ENCODE assay signal across 25 cellular contexts in genomic region chr15:72690938-72691337, GRCh38. TPM values are rescaled to one million over a fixed set of nuclear protein-coding genes. Genes with fewer than 3 reads are reported as not detected.
DNase-seq lines count a peak whose midpoint lies in the region; ATAC-seq, FAIRE-seq and TF ChIP-seq lines count a peak whose summit lies in the region.
"Had no signal": no experiment of that assay in that cellular context is flagged by ENCODE, and none has a peak within 500 bp of the region (broad histone marks: within the 10 kb centered on the region; RNA-seq: fewer than 3 reads in every experiment).

No MANE protein-coding gene starts in this region.

- ATAC-seq in GM12878 (no peak), GM21423 (IDR thresholded peaks at IDR 0.05; ENCODE audit: unreplicated experiment) (no peak), left lobe of liver (no peak)
- ATAC-seq: HCT116, K562 had no signal

- H4K20me1 ChIP-seq in DOHH2 (ENCODE audit: control insufficient read depth, insufficient read depth, low read depth, low read length): no peaks in the 10 kb centered on the region
- no peaks in the 10 kb centered on the region for H4K20me1 ChIP-seq in Karpas-422 (ENCODE audit: insufficient read depth, low read depth, low read length)
- H4K20me1 ChIP-seq in OCI-LY1 (ENCODE audit: insufficient read depth, low read length): no peaks in the 10 kb centered on the region
- no peaks in the 10 kb centered on the region for H4K20me1 ChIP-seq in GM12878 (ENCODE audit: control insufficient read depth, insufficient read depth)

- H2AFZ ChIP-seq in Karpas-422 (ENCODE audit: low read length): no peak overlapping the region
- H2AFZ ChIP-seq in OCI-LY1 (ENCODE audit: low read length): no peak overlapping the region
- no peak overlapping the region for H2AFZ ChIP-seq in GM12878 (ENCODE audit: control insufficient read depth, low read depth, low read length)
- H2AFZ ChIP-seq: GM23248 had no signal

- 30% methylated on average over 5 of the region's 5 CpGs for WGBS in GM12878 (ENCODE audit: insufficient coverage, insufficient replicate concordance, low lambda C conversion rate, missing lambda C conversion rate)

- H3K9me2 ChIP-seq in DOHH2 (replicated peaks; ENCODE audit: control insufficient read depth, low read length): no peaks in the 10 kb centered on the region
- H3K9me2 ChIP-seq in Karpas-422 (replicated peaks; ENCODE audit: insufficient read depth, low read length): no peaks in the 10 kb centered on the region
- H3K9me2 ChIP-seq in OCI-LY1 (ENCODE audit: low read depth, low read length): no peaks in the 10 kb centered on the region

- no TSS peak for BruUV-seq in GM12878 (replicated peaks; lab: Mats Ljungman, UMichigan)

- in situ Hi-C loops in GM12878 (cut with MboI): no loop called here

- no peak for FAIRE-seq in GM12878 (lab: Jason Lieb, UNC)
- FAIRE-seq: A204.1, D721Med, HTR-8/SVneo, K562 had no signal

- POLR2A ChIA-PET in GM12878 (lab: Charles Lee) (no interaction called here), GM10248 (lab: Yijun Ruan, JAX) (no interaction called here)

- H3K27me3 ChIP-seq in DOHH2 (ENCODE audit: control insufficient read depth, low read length): no peaks in the 10 kb centered on the region
- no peaks in the 10 kb centered on the region for H3K27me3 ChIP-seq in Karpas-422 (ENCODE audit: low read length)
- no peaks in the 10 kb centered on the region for H3K27me3 ChIP-seq in OCI-LY1 (ENCODE audit: insufficient read depth, low read length)
- no peaks in the 10 kb centered on the region for H3K27me3 ChIP-seq in GM12878 (replicated peaks in 1 of 2; ENCODE audit: control insufficient read depth in 2 of 2, insufficient read depth in 2 of 2, low read length in 1 of 2)
- H3K27me3 ChIP-seq: BE2C had no signal

- H3K4me2 ChIP-seq in DOHH2 (ENCODE audit: low read length) (peak overlapping the region; percentile 42), Karpas-422 (ENCODE audit: low read depth, low read length, poor library complexity, severe bottlenecking) (peak overlapping the region; percentile 60), OCI-LY1 (ENCODE audit: low read length) (peak overlapping the region; percentile 42), GM12878 (ENCODE audit: control insufficient read depth, insufficient read depth) (no peak overlapping the region)

- peaks cover 5% of the 10 kb centered on the region for H3K79me2 ChIP-seq in DOHH2 (ENCODE audit: control insufficient read depth, low read length)
- peaks cover 16% of the 10 kb centered on the region for H3K79me2 ChIP-seq in Karpas-422 (ENCODE audit: low read length)
- H3K79me2 ChIP-seq in OCI-LY1 (ENCODE audit: insufficient read depth, low read length): no peaks in the 10 kb centered on the region
- no peaks in the 10 kb centered on the region for H3K79me2 ChIP-seq in GM12878 (ENCODE audit: control insufficient read depth, insufficient read depth, low read length)

- TF ChIP-seq CTCF in DOHH2 (IDR thresholded peaks at IDR 0.05; ENCODE audit: low read depth, low read length, poor library complexity, severe bottlenecking): no peak
- no peak for TF ChIP-seq CTCF in OCI-LY1 (IDR thresholded peaks at IDR 0.05; ENCODE audit: low read length)
- TF ChIP-seq CTCF in GM12878 (IDR thresholded peaks at IDR 0.05 in 2 of 3, conservative IDR thresholded peaks at IDR 0.05 in 1 of 3; ENCODE audit: control insufficient read depth in 2 of 3, extremely low read depth in 1 of 3, insufficient read depth in 1 of 3, low read depth in 3 of 3, low read length in 3 of 3): no peak
- TF ChIP-seq CTCF in GM10248 (IDR thresholded peaks at IDR 0.05; ENCODE audit: control extremely low read depth, extremely low read depth, low read depth, missing control alignments): no peak

- peaks cover 21% of the 10 kb centered on the region for H3K4me1 ChIP-seq in DOHH2 (ENCODE audit: control insufficient read depth, low read length)
- peaks cover 18% of the 10 kb centered on the region for H3K4me1 ChIP-seq in Karpas-422 (ENCODE audit: low read length)
- H3K4me1 ChIP-seq in OCI-LY1 (ENCODE audit: insufficient read depth, low read length, severe bottlenecking): peaks cover 47% of the 10 kb centered on the region
- H3K4me1 ChIP-seq in GM12878 (ENCODE audit: control insufficient read depth, insufficient read depth, low read length): no peaks in the 10 kb centered on the region
- H3K4me1 ChIP-seq: BE2C, Caco-2 had no signal

- no peak for TF ChIP-seq POLR2A in GM12878 (IDR thresholded peaks at IDR 0.05; ENCODE audit: low read depth, low read length)

- H3K36me3 ChIP-seq in DOHH2 (ENCODE audit: control insufficient read depth, low read length) (no peaks in the 10 kb centered on the region), Karpas-422 (ENCODE audit: insufficient read depth, low read length) (no peaks in the 10 kb centered on the region), OCI-LY1 (ENCODE audit: insufficient read depth, low read length) (no peaks in the 10 kb centered on the region; the same call in 1 of the 2 replicates), GM12878 (ENCODE audit: control insufficient read depth in 2 of 2, insufficient read depth in 2 of 2, low read length in 1 of 2) (no peaks in the 10 kb centered on the region)
- H3K36me3 ChIP-seq: BE2C had no signal

- no peaks in the 10 kb centered on the region; the same call in 1 of the 2 replicates for H3K9me3 ChIP-seq in DOHH2 (ENCODE audit: control insufficient read depth, insufficient read depth, low read length)
- H3K9me3 ChIP-seq in Karpas-422 (ENCODE audit: low read length): no peaks in the 10 kb centered on the region
- H3K9me3 ChIP-seq in OCI-LY1 (ENCODE audit: low read length): no peaks in the 10 kb centered on the region
- H3K9me3 ChIP-seq in GM12878 (replicated peaks; ENCODE audit: control insufficient read depth, insufficient read depth, low read length): no peaks in the 10 kb centered on the region
- H3K9me3 ChIP-seq: BE2C, Caco-2 had no signal

- no peak for DNase-seq in Karpas-422
- DNase-seq in GM12878 (ENCODE audit: low read depth, low spot score): no peak
- no peak for DNase-seq in left lobe of liver (ENCODE audit: low spot score)
- no peak for DNase-seq in HT-29 (ENCODE audit: low spot score)
- no peak for DNase-seq in GM10248 (ENCODE audit: extremely low spot score)
- DNase-seq: ACHN; BE2C; Caco-2; CD4-positive, alpha-beta T cell; EL; GM23248; H7; HFFc6; IMR-90 had no signal

- H3F3A ChIP-seq in DOHH2 (ENCODE audit: control insufficient read depth, insufficient read depth): peaks cover 7% of the 10 kb centered on the region
- peaks cover 5% of the 10 kb centered on the region; the same call in 1 of the 2 replicates for H3F3A ChIP-seq in OCI-LY1 (ENCODE audit: insufficient read depth, low read length)

- H3K27ac ChIP-seq in DOHH2 (ENCODE audit: low read depth, low read length) (no peak overlapping the region), Karpas-422 (ENCODE audit: low read length) (peak overlapping the region; percentile 33), OCI-LY1 (ENCODE audit: low read depth, low read length, poor library complexity, severe bottlenecking) (peak overlapping the region; percentile 82), GM12878 (ENCODE audit: control insufficient read depth, insufficient read depth) (no peak overlapping the region)
- H3K27ac ChIP-seq: C4-2B, GM23248, HL-60 had no signal

- H3K9ac ChIP-seq in Karpas-422 (ENCODE audit: low read length): no peak overlapping the region
- H3K9ac ChIP-seq in OCI-LY1 (ENCODE audit: low read length): no peak overlapping the region; the same call in 1 of the 2 replicates
- H3K9ac ChIP-seq in GM12878 (ENCODE audit: control insufficient read depth, insufficient read depth, low read length): no peak overlapping the region
- H3K9ac ChIP-seq: GM23248 had no signal

- RAD21 ChIA-PET in GM12878 (lab: Charles Lee; ENCODE audit: unreplicated experiment): no interaction called here

- CTCF ChIA-PET in GM12878 (lab: Yijun Ruan, JAX): interaction anchor here (1.4 kb wide), 1 partner anchor 17 kb away, joined by 3 read pairs; no protein-coding TSS in a partner anchor
- CTCF ChIA-PET in GM10248 (lab: Yijun Ruan, JAX): no interaction called here

- TF ChIP-seq RAD21 in GM12878 (IDR thresholded peaks at IDR 0.05; ENCODE audit: insufficient read depth, low read depth, low read length): no peak

- intact Hi-C loops in GM12878 (cut with micrococcal nuclease; ENCODE audit: unreplicated experiment): no loop called here

- peak overlapping the region; percentile 29; the same call in 1 of the 2 replicates for H3K4me3 ChIP-seq in DOHH2 (ENCODE audit: low read length)
- H3K4me3 ChIP-seq in Karpas-422 (ENCODE audit: low read length): peak overlapping the region; percentile 1; the same call in 1 of the 2 replicates
- H3K4me3 ChIP-seq in OCI-LY1 (ENCODE audit: low read depth, low read length, poor library complexity, severe bottlenecking): peak overlapping the region; percentile 10
- no peak overlapping the region for H3K4me3 ChIP-seq in GM12878
- H3K4me3 ChIP-seq: GM23248, K562 had no signal

- TF ChIP-seq EP300 in GM12878 (IDR thresholded peaks at IDR 0.05; ENCODE audit: borderline replicate concordance in 1 of 2, control insufficient read depth in 1 of 2, low read depth in 2 of 2, low read length in 2 of 2): no peak

- SMC1A ChIA-PET in GM12878 (lab: Charles Lee; ENCODE audit: uncharacterized antibody, unreplicated experiment): no interaction called here

RNA-seq across cellular contexts. Expression of gene BBS4, which starts 4.9 kb away (rescaled TPM):
- 17.0 and 27.9 TPM in 2 replicates for total RNA-seq in Karpas-422 (2014; rRNA removed; shearing (Covaris generic); ENCODE audit: low replicate concordance)
- 65.4 and 69.1 TPM in 2 replicates for total RNA-seq in GM12878 (2013; cell fraction: nucleolus; rRNA removed)
- 8.0 and 10.6 TPM in 2 replicates for total RNA-seq in GM12878 (2014; rRNA removed)
- total RNA-seq in GM12878 (2014; rRNA removed; fragmentation: Illumina TruSeq; extraction: Trizol): 9.3 and 9.6 TPM in 2 replicates
- 9.1 and 9.4 TPM in 2 replicates for total RNA-seq in GM12878 (2021)
- polyA plus RNA-seq in GM12878 (2011; ENCODE audit: low read depth): 8.2 TPM
- 22.1 and 33.4 TPM in 2 replicates for polyA plus RNA-seq in GM12878 (2011; rRNA removed)
- 12.4 and 12.8 TPM in 2 replicates for polyA plus RNA-seq in GM12878 (2011; cell fraction: cytosol; rRNA removed)
- 31.0 and 46.3 TPM in 2 replicates for polyA plus RNA-seq in GM12878 (2011; cell fraction: nucleus; rRNA removed)
- polyA plus RNA-seq in GM12878 (2012): 10.6 and 10.7 TPM in 2 replicates
- 10.2 and 22.7 TPM in 2 replicates for polyA plus RNA-seq in GM12878 (2014; fragmentation: Illumina TruSeq; extraction: Trizol)
- 10 to 100 TPM in 1 of 2 experiments, 1 to 10 TPM in 1; 9.5 to 13.7 TPM for polyA plus RNA-seq in GM12878 (2014; fragmentation: Nextera tagmentation; extraction: Ambion mirVana)
- 6.4 and 7.2 TPM in 2 replicates for polyA plus RNA-seq in GM12878 (2014; rRNA removed)
- 10 to 100 TPM; 13.7 to 14.4 TPM for polyA plus RNA-seq in GM12878 (2016; fragmentation: Nextera tagmentation; extraction: Ambion mirVana)
- polyA minus RNA-seq in GM12878 (2011; rRNA and poly(A)+ RNA removed): 20.0 and 27.1 TPM in 2 replicates
- polyA minus RNA-seq in GM12878 (2011; cell fraction: cytosol; rRNA and poly(A)+ RNA removed): 2.8 and 12.0 TPM in 2 replicates
- polyA minus RNA-seq in GM12878 (2011; cell fraction: nucleus; rRNA and poly(A)+ RNA removed): 18.9 and 26.3 TPM in 2 replicates
- 8.0 TPM for total RNA-seq in left lobe of liver
- 13.5 and 14.2 TPM in 2 replicates for total RNA-seq in HT-29 (2014; rRNA removed; shearing (Covaris generic))

RNA-seq across cellular contexts. Expression of gene HIGD2B, which starts 5.0 kb away (rescaled TPM):
- 0.51 TPM in 1 of 2 replicates, not detected in the other for total RNA-seq in Karpas-422 (2014; rRNA removed; shearing (Covaris generic); ENCODE audit: low replicate concordance)
- total RNA-seq in GM12878 (2013; cell fraction: nucleolus; rRNA removed): 0.38 TPM in 1 of 2 replicates, not detected in the other
- 0.38 and 0.56 TPM in 2 replicates for total RNA-seq in GM12878 (2014; rRNA removed)
- total RNA-seq in GM12878 (2014; rRNA removed; fragmentation: Illumina TruSeq; extraction: Trizol): not detected in 2 replicates
- total RNA-seq in GM12878 (2021): 0.24 TPM in 1 of 2 replicates, not detected in the other
- polyA plus RNA-seq in GM12878 (2011; ENCODE audit: low read depth): not detected
- not detected in 2 replicates for polyA plus RNA-seq in GM12878 (2011; rRNA removed)
- 0.04 TPM in 1 of 2 replicates, not detected in the other for polyA plus RNA-seq in GM12878 (2011; cell fraction: cytosol; rRNA removed)
- polyA plus RNA-seq in GM12878 (2011; cell fraction: nucleus; rRNA removed): 0.13 TPM in 1 of 2 replicates, not detected in the other
- polyA plus RNA-seq in GM12878 (2012): not detected in 2 replicates
- not detected in 2 replicates for polyA plus RNA-seq in GM12878 (2014; fragmentation: Illumina TruSeq; extraction: Trizol)
- under 1 TPM in 1 of 2 experiments, not detected in 1; 0.10 TPM for polyA plus RNA-seq in GM12878 (2014; fragmentation: Nextera tagmentation; extraction: Ambion mirVana)
- polyA plus RNA-seq in GM12878 (2014; rRNA removed): not detected in 2 replicates
- not detected for polyA plus RNA-seq in GM12878 (2016; fragmentation: Nextera tagmentation; extraction: Ambion mirVana)
- 0.22 and 0.36 TPM in 2 replicates for polyA minus RNA-seq in GM12878 (2011; rRNA and poly(A)+ RNA removed)
- polyA minus RNA-seq in GM12878 (2011; cell fraction: cytosol; rRNA and poly(A)+ RNA removed): not detected in 2 replicates
- 2.5 and 2.7 TPM in 2 replicates for polyA minus RNA-seq in GM12878 (2011; cell fraction: nucleus; rRNA and poly(A)+ RNA removed)
- not detected for total RNA-seq in left lobe of liver
- 1.0 TPM in 1 of 2 replicates, not detected in the other for total RNA-seq in HT-29 (2014; rRNA removed; shearing (Covaris generic))
- total RNA-seq: Caco-2, G401, GM23248, HFFc6, IMR-90 had no signal
- polyA plus RNA-seq: GM23248, IMR-90 had no signal

RNA-seq across cellular contexts. Expression of gene GOLGA6B, which starts 36.4 kb away (rescaled TPM):
- not detected in 2 replicates for total RNA-seq in Karpas-422 (2014; rRNA removed; shearing (Covaris generic); ENCODE audit: low replicate concordance)
- not detected in 2 replicates for total RNA-seq in GM12878 (2013; cell fraction: nucleolus; rRNA removed)
- total RNA-seq in GM12878 (2014; rRNA removed) (not detected in 2 replicates), GM12878 (2014; rRNA removed; fragmentation: Illumina TruSeq; extraction: Trizol) (not detected in 2 replicates), GM12878 (2021) (not detected in 2 replicates), left lobe of liver (1.4 TPM)
- polyA plus RNA-seq in GM12878 (2011; ENCODE audit: low read depth): not detected
- polyA plus RNA-seq in GM12878 (2011; rRNA removed) (not detected in 2 replicates), GM12878 (2014; fragmentation: Illumina TruSeq; extraction: Trizol) (not detected in 2 replicates), GM12878 (2014; fragmentation: Nextera tagmentation; extraction: Ambion mirVana) (not detected), GM12878 (2014; rRNA removed) (not detected in 2 replicates), GM12878 (2016; fragmentation: Nextera tagmentation; extraction: Ambion mirVana) (not detected)
- polyA plus RNA-seq in GM12878 (2011; cell fraction: cytosol; rRNA removed): not detected in 2 replicates
- not detected in 2 replicates for polyA plus RNA-seq in GM12878 (2011; cell fraction: nucleus; rRNA removed)
- polyA plus RNA-seq in GM12878 (2012): not detected in 2 replicates
- not detected in 2 replicates for polyA minus RNA-seq in GM12878 (2011; rRNA and poly(A)+ RNA removed)
- not detected in 2 replicates for polyA minus RNA-seq in GM12878 (2011; cell fraction: cytosol; rRNA and poly(A)+ RNA removed)
- polyA minus RNA-seq in GM12878 (2011; cell fraction: nucleus; rRNA and poly(A)+ RNA removed): not detected in 2 replicates
- total RNA-seq in HT-29 (2014; rRNA removed; shearing (Covaris generic)): not detected in 2 replicates
- total RNA-seq: Caco-2, G401, GM23248, HFFc6, IMR-90, K562 had no signal
- polyA plus RNA-seq: GM23248, IMR-90, K562 had no signal

Comparison
In these comparisons a context has a peak if more than half of its experiments do, and no peak if none do; other contexts are left out.
1. H3K27ac ChIP-seq: peak in Karpas-422 (single experiment) and OCI-LY1 (single experiment); none in DOHH2 (single experiment) and GM12878 (single experiment).